In the genomic region with DNA sequence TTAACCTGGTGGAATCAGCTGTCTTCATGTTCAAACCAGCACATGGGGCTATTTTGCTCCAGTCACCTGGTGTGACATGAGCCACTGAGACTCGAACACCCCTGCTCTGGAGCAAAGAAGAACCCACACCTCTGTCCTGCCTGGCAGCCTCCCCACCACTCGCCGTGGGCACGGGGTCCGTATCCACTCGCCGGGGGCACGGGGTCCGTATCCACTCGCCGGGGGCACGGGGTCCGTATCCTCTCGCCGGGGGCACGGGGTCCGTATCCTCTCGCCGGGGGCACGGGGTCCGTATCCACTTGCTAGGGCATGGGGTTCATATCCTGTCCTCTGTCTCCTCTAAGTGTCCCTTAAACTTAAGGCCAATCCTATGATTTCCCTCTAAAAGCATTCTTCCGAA, we compare ENCODE assay signal across 22 cellular contexts.
DNase-seq lines count a peak whose midpoint lies in the region; ATAC-seq and TF ChIP-seq lines count a peak whose summit lies in the region.
"Had no signal": no experiment of that assay in that cellular context is flagged by ENCODE, and none has a peak within 500 bp of the region (broad histone marks: within the 10 kb centered on the region; RNA-seq: fewer than 3 reads in every experiment).

No MANE protein-coding gene starts in this region.

- no peak overlapping the region for H3K4me3 Mint-ChIP-seq in endodermal cell
- H3K4me3 Mint-ChIP-seq: CD14-positive monocyte had no signal

- peak overlapping the region; percentile 30 for H2AK5ac ChIP-seq in neuronal stem cell (ENCODE audit: low read depth, low read length)

- no peak overlapping the region for H3K23ac ChIP-seq in neuronal stem cell (ENCODE audit: low read depth, low read length, poor library complexity)

- no peak overlapping the region for H2BK5ac ChIP-seq in neuronal stem cell (ENCODE audit: low read length)

- H3K27me3 ChIP-seq in right cardiac atrium (ENCODE audit: control insufficient read depth, insufficient read depth), result no peaks in the 10 kb centered on the region
- H3K27me3 ChIP-seq in endodermal cell (ENCODE audit: control insufficient read depth, insufficient read depth, low read length, poor library complexity, severe bottlenecking), result no peaks in the 10 kb centered on the region
- peaks cover 0 to 22% (median 0%) of the 10 kb centered on the region in 3 experiments for H3K27me3 ChIP-seq in neuronal stem cell (ENCODE audit: control insufficient read depth in 3 of 3, insufficient read depth in 3 of 3, low read depth in 1 of 3, low read length in 3 of 3)
- peaks cover 5% of the 10 kb centered on the region for H3K27me3 ChIP-seq in suprapubic skin
- H3K27me3 ChIP-seq in foreskin keratinocyte, result no peaks in the 10 kb centered on the region
- H3K27me3 ChIP-seq: BE2C had no signal

- H3K79me1 ChIP-seq in neuronal stem cell (ENCODE audit: low read depth, low read length), result no peaks in the 10 kb centered on the region

- H2AFZ ChIP-seq in neuronal stem cell (ENCODE audit: low read length), result no peak overlapping the region
- H2AFZ ChIP-seq: PC-9 had no signal

- no peak overlapping the region for H3K4me2 ChIP-seq in neuronal stem cell (ENCODE audit: insufficient read depth, low read length, poor library complexity, severe bottlenecking)
- H3K4me2 ChIP-seq: PC-9 had no signal

- no peak overlapping the region for H3K27ac Mint-ChIP-seq in endodermal cell
- H3K27ac Mint-ChIP-seq: CD8-positive, alpha-beta memory T cell had no signal

- H2BK15ac ChIP-seq in neuronal stem cell (ENCODE audit: low read length), result peak overlapping the region; percentile 76

- H3K18ac ChIP-seq in neuronal stem cell (ENCODE audit: low read length), result no peak overlapping the region

- H3K14ac ChIP-seq in neuronal stem cell (ENCODE audit: low read length), result no peak overlapping the region

- no peaks in the 10 kb centered on the region for H3K4me1 Mint-ChIP-seq in endodermal cell
- H3K4me1 Mint-ChIP-seq: CD14-positive monocyte; CD8-positive, alpha-beta memory T cell had no signal

- intact Hi-C loops in Right ventricle myocardium superior (cut with DNase I), result no loop called here
- intact Hi-C loops in right cardiac atrium (cut with DNase I), result no loop called here

- H3K36me3 ChIP-seq in endodermal cell (ENCODE audit: control insufficient read depth, insufficient read depth, low read length) (no peaks in the 10 kb centered on the region), neuronal stem cell (replicated peaks in 1 of 2; ENCODE audit: control insufficient read depth in 2 of 2, insufficient read depth in 2 of 2, low read length in 2 of 2) (no peaks in the 10 kb centered on the region), suprapubic skin (no peaks in the 10 kb centered on the region)
- H3K36me3 ChIP-seq: BE2C had no signal

- no peak overlapping the region for H3K4ac ChIP-seq in neuronal stem cell (ENCODE audit: low read length)

- DNase-seq in Right ventricle myocardium superior (peak; percentile 34), right cardiac atrium (no peak), endodermal cell (peak; percentile 5), neuronal stem cell (ENCODE audit: low spot score) (no peak), suprapubic skin (ENCODE audit: low spot score in 2 of 2) (peak; percentile 20 to 45), SW480 (ENCODE audit: low spot score) (no peak), OCI-M1 (lab: John Stamatoyannopoulos, UW) (no peak), foreskin keratinocyte (no peak)
- DNase-seq: 8988T; ACHN; BE2C; CD8-positive, alpha-beta memory T cell; DMS 273 treated with DMSO at 0.1 percent for 48 hours; NCI-H1048; NCI-H1694; NCI-H446 treated with DMSO at 0.1 percent for 48 hours; NCI-H82; NK-92 treated with Interleukin-12 subunit alpha and Interleukin-12 subunit beta, amount 100 ng/mL, for 24 hours; PC-9 had no signal

- H3K9me3 Mint-ChIP-seq in endodermal cell, result peaks cover 19% of the 10 kb centered on the region

- H2BK12ac ChIP-seq in neuronal stem cell (ENCODE audit: low read length), result no peak overlapping the region

- TF ChIP-seq EP300 in suprapubic skin (IDR thresholded peaks at IDR 0.05), result no peak

- ATAC-seq in Right ventricle myocardium superior (ENCODE audit: poor library complexity), result no peak
- no peak for ATAC-seq in right cardiac atrium
- no peak for ATAC-seq in foreskin keratinocyte
- ATAC-seq: HCT116, Right ventricle myocardium inferior had no signal

- 89% methylated on average over 22 of the region's 22 CpGs for WGBS in right cardiac atrium
- WGBS in endodermal cell (ENCODE audit: insufficient coverage in 1 of 2, insufficient read length in 1 of 2), 2 experiments, result 85 to 89% methylated on average over 14 to 22 of the region's 22 CpGs
- WGBS in neuronal stem cell (ENCODE audit: extremely low coverage in 2 of 2, insufficient read length in 2 of 2, insufficient replicate concordance in 1 of 2), 2 donors, result no CpG with 5 or more reads among the region's 22 CpGs
- 90% methylated on average over 22 of the region's 22 CpGs for WGBS in suprapubic skin

- H3K9me3 ChIP-seq in right cardiac atrium (ENCODE audit: control insufficient read depth, low read length), result no peaks in the 10 kb centered on the region
- H3K9me3 ChIP-seq in endodermal cell (ENCODE audit: control insufficient read depth, low read length), result peaks cover 90% of the 10 kb centered on the region
- H3K9me3 ChIP-seq in neuronal stem cell (replicated peaks in 1 of 2; ENCODE audit: control insufficient read depth in 2 of 2, insufficient read depth in 1 of 2, low read depth in 1 of 2, low read length in 2 of 2), result peaks cover 6 to 9% of the 10 kb centered on the region in 2 donors
- no peaks in the 10 kb centered on the region for H3K9me3 ChIP-seq in suprapubic skin
- H3K9me3 ChIP-seq: BE2C had no signal

- H3K4me1 ChIP-seq in right cardiac atrium (ENCODE audit: control insufficient read depth, insufficient read depth, low read length), result no peaks in the 10 kb centered on the region
- no peaks in the 10 kb centered on the region for H3K4me1 ChIP-seq in endodermal cell (ENCODE audit: control insufficient read depth, insufficient read depth, low read length)
- H3K4me1 ChIP-seq in neuronal stem cell (ENCODE audit: control insufficient read depth in 2 of 2, insufficient read depth in 1 of 2, low read depth in 1 of 2, low read length in 2 of 2), result peaks cover 7 to 30% of the 10 kb centered on the region in 2 donors
- no peaks in the 10 kb centered on the region for H3K4me1 ChIP-seq in suprapubic skin
- H3K4me1 ChIP-seq in foreskin keratinocyte, result no peaks in the 10 kb centered on the region
- H3K4me1 ChIP-seq: BE2C had no signal

- H3K4me3 ChIP-seq in right cardiac atrium (ENCODE audit: low read length) (no peak overlapping the region), endodermal cell (ENCODE audit: low read length) (no peak overlapping the region), neuronal stem cell (ENCODE audit: low read length in 2 of 2) (no peak overlapping the region), suprapubic skin (no peak overlapping the region)
- H3K4me3 ChIP-seq: PC-9 had no signal

- TF ChIP-seq CTCF in endodermal cell (conservative IDR thresholded peaks at IDR 0.05) (no peak), suprapubic skin (IDR thresholded peaks at IDR 0.05) (no peak), foreskin keratinocyte (conservative IDR thresholded peaks at IDR 0.05) (no peak)

- peaks cover 4% of the 10 kb centered on the region for H3K36me3 Mint-ChIP-seq in endodermal cell (ENCODE audit: low read depth)
- H3K36me3 Mint-ChIP-seq: CD14-positive monocyte; CD8-positive, alpha-beta memory T cell had no signal

- H2BK120ac ChIP-seq in neuronal stem cell (ENCODE audit: low read depth, low read length), result peak overlapping the region; percentile 82

- H3K9ac ChIP-seq in endodermal cell (ENCODE audit: extremely low read depth, low read length, poor library complexity, severe bottlenecking) (no peak overlapping the region), neuronal stem cell (ENCODE audit: low read depth, low read length, poor library complexity) (no peak overlapping the region)

- H3K27ac ChIP-seq in right cardiac atrium (ENCODE audit: low read length), result no peak overlapping the region
- no peak overlapping the region for H3K27ac ChIP-seq in endodermal cell (ENCODE audit: low read depth, low read length)
- no peak overlapping the region for H3K27ac ChIP-seq in neuronal stem cell (replicated peaks; ENCODE audit: low read length)
- H3K27ac ChIP-seq in suprapubic skin, result no peak overlapping the region
- no peak overlapping the region for H3K27ac ChIP-seq in foreskin keratinocyte
- H3K27ac ChIP-seq: PC-9 had no signal

- H4K8ac ChIP-seq in neuronal stem cell (ENCODE audit: low read depth, low read length), result no peak overlapping the region

- H3K27me3 Mint-ChIP-seq in endodermal cell (ENCODE audit: insufficient read depth), result peaks cover 3% of the 10 kb centered on the region

- H4K91ac ChIP-seq in neuronal stem cell (ENCODE audit: low read depth, low read length, poor library complexity), result no peak overlapping the region

- no peak for TF ChIP-seq POLR2A in suprapubic skin (IDR thresholded peaks at IDR 0.05)

Comparison
In these comparisons a context has a peak if more than half of its experiments do, and no peak if none do; other contexts are left out.
1. DNase-seq: peak in Right ventricle myocardium superior (single experiment), endodermal cell (single experiment) and suprapubic skin (2 of 2); none in right cardiac atrium (0 of 3), neuronal stem cell (single experiment), SW480 (single experiment), OCI-M1 (single experiment) and foreskin keratinocyte (0 of 2).